33 cellular contexts compared by ENCODE assay signal in genomic region chr22:20275836-20276235, GRCh38.
"Had no signal": no experiment of that assay in that cellular context is flagged by ENCODE, and none has a peak within 500 bp of the region (broad histone marks: within the 10 kb centered on the region; RNA-seq: fewer than 3 reads in every experiment).

No MANE protein-coding gene starts in this region.

- DNase-seq: activated B cell treated with CpG ODN at 0.5 μM for 24 hours; activated CD4-positive, alpha-beta memory T cell treated with anti-CD3 and anti-CD28 coated beads, Interleukin-2, amount 10 ng/mL, durations not matched to agents 7 days and 5 days; activated CD4-positive, alpha-beta T cell treated with anti-CD3 and anti-CD28 coated beads for 1 hour; activated CD4-positive, alpha-beta T cell treated with anti-CD3 and anti-CD28 coated beads for 36 hours; activated CD4-positive, alpha-beta T cell treated with anti-CD3 and anti-CD28 coated beads for 48 hours; activated CD4-positive, alpha-beta T cell treated with anti-CD3 and anti-CD28 coated beads, Interleukin-2, amount 10 ng/mL, durations not matched to agents 7 days and 5 days; activated CD4-positive, alpha-beta T cell treated with anti-CD3 and anti-CD28 coated beads, Interleukin-2, amount 50 U/mL, for 48 hours; activated CD8-positive, alpha-beta memory T cell treated with anti-CD3 and anti-CD28 coated beads for 24 hours; activated CD8-positive, alpha-beta memory T cell treated with anti-CD3 and anti-CD28 coated beads, Interleukin-2, amount 10 ng/mL, durations not matched to agents 7 days and 5 days; activated CD8-positive, alpha-beta memory T cell treated with anti-CD3 and anti-CD28 coated beads, Interleukin-2, amount 50 U/mL, for 48 hours; activated CD8-positive, alpha-beta T cell treated with anti-CD3 and anti-CD28 coated beads, Interleukin-2, amount 10 ng/mL, durations not matched to agents 7 days and 5 days; activated effector memory CD4-positive, alpha-beta T cell treated with Interleukin-2 at 50 U/mL for 16 hours; activated gamma-delta T cell; activated naive CD4-positive, alpha-beta T cell treated with anti-CD3 and anti-CD28 coated beads, Interleukin-2, amount 10 ng/mL, durations not matched to agents 7 days and 5 days; activated naive CD4-positive, alpha-beta T cell treated with Interleukin-2 at 50 U/mL for 16 hours; activated naive CD8-positive, alpha-beta T cell treated with anti-CD3 and anti-CD28 coated beads, Interleukin-2, amount 10 ng/mL, durations not matched to agents 7 days and 5 days; activated naive CD8-positive, alpha-beta T cell treated with anti-CD3 and anti-CD28 coated beads, Interleukin-2, amount 50 U/mL, for 24 hours; activated T-cell treated with anti-CD3 and anti-CD28 coated beads, Interleukin-2, amount 50 U/mL, for 24 hours; activated T-cell treated with anti-CD3 and anti-CD28 coated beads, Interleukin-2, amount 50 U/mL, for 48 hours; amygdala; anterior cingulate cortex; brain microvascular endothelial cell; central memory CD4-positive, alpha-beta T cell; T-helper 2 cell; T-helper 9 cell had no signal

- H3K27ac ChIP-seq: ascending aorta, brain microvascular endothelial cell, breast epithelium, VCaP had no signal

- H3K36me3 ChIP-seq: ascending aorta, brain microvascular endothelial cell, breast epithelium had no signal

- H3K4me1 Mint-ChIP-seq: activated B cell treated with CpG ODN at 0.5 μM for 24 hours; activated CD4-positive, alpha-beta memory T cell treated with anti-CD3 and anti-CD28 coated beads, Interleukin-2, amount 10 ng/mL, durations not matched to agents 7 days and 5 days; activated CD4-positive, alpha-beta T cell treated with anti-CD3 and anti-CD28 coated beads for 36 hours; activated CD4-positive, alpha-beta T cell treated with anti-CD3 and anti-CD28 coated beads, Interleukin-2, amount 10 ng/mL, durations not matched to agents 7 days and 5 days; activated naive CD4-positive, alpha-beta T cell treated with anti-CD3 and anti-CD28 coated beads, Interleukin-2, amount 10 ng/mL, durations not matched to agents 7 days and 5 days; activated naive CD4-positive, alpha-beta T cell treated with anti-CD3 and anti-CD28 coated beads, Interleukin-2, amount 50 U/mL, for 24 hours had no signal

- H3K4me1 ChIP-seq: ascending aorta, breast epithelium had no signal

- H3K9me3 Mint-ChIP-seq: activated B cell treated with CpG ODN at 0.5 μM for 24 hours; activated CD4-positive, alpha-beta memory T cell treated with anti-CD3 and anti-CD28 coated beads, Interleukin-2, amount 10 ng/mL, durations not matched to agents 7 days and 5 days; activated CD4-positive, alpha-beta T cell treated with anti-CD3 and anti-CD28 coated beads, Interleukin-2, amount 10 ng/mL, durations not matched to agents 7 days and 5 days; activated naive CD4-positive, alpha-beta T cell treated with anti-CD3 and anti-CD28 coated beads, Interleukin-2, amount 10 ng/mL, durations not matched to agents 7 days and 5 days; activated naive CD4-positive, alpha-beta T cell treated with anti-CD3 and anti-CD28 coated beads, Interleukin-2, amount 50 U/mL, for 24 hours; activated naive CD8-positive, alpha-beta T cell treated with anti-CD3 and anti-CD28 coated beads, Interleukin-2, amount 10 ng/mL, durations not matched to agents 7 days and 5 days; activated naive CD8-positive, alpha-beta T cell treated with anti-CD3 and anti-CD28 coated beads, Interleukin-2, amount 50 U/mL, for 24 hours; activated T-cell treated with anti-CD3 and anti-CD28 coated beads, Interleukin-2, amount 50 U/mL, for 24 hours; activated T-helper 2 cell treated with anti-CD3 and anti-CD28 coated beads, Interferon-gamma antibody, Interleukin-2, Interleukin-4, amounts not matched to agents 10 μg/mL and 5 μg/mL and 100 μg/mL, durations not matched to agents 14 hours and 24 hours and 36 hours; T-helper 1 cell treated with Interleukin-12 subunit alpha and Interleukin-12 subunit beta and Interleukin-4 antibody, amounts not matched to agents 30 μg/mL and 1 μg/mL, for 36 hours; T-helper 2 cell treated with Interferon-gamma antibody and Interleukin-4, amounts not matched to agents 5 μg/mL and 100 μg/mL, for 36 hours had no signal

- H3K27me3 ChIP-seq: ascending aorta, brain microvascular endothelial cell, breast epithelium had no signal

- H3K27ac Mint-ChIP-seq: activated B cell treated with CpG ODN at 0.5 μM for 24 hours; activated CD4-positive, alpha-beta memory T cell treated with anti-CD3 and anti-CD28 coated beads, Interleukin-2, amount 10 ng/mL, durations not matched to agents 7 days and 5 days; activated CD4-positive, alpha-beta T cell treated with anti-CD3 and anti-CD28 coated beads for 36 hours; activated CD4-positive, alpha-beta T cell treated with anti-CD3 and anti-CD28 coated beads, Interleukin-2, amount 10 ng/mL, durations not matched to agents 7 days and 5 days; activated CD8-positive, alpha-beta memory T cell treated with anti-CD3 and anti-CD28 coated beads, Interleukin-2, amount 10 ng/mL, durations not matched to agents 7 days and 5 days; activated CD8-positive, alpha-beta T cell treated with anti-CD3 and anti-CD28 coated beads, Interleukin-2, amount 10 ng/mL, durations not matched to agents 7 days and 5 days; activated naive CD4-positive, alpha-beta T cell treated with anti-CD3 and anti-CD28 coated beads, Interleukin-2, amount 10 ng/mL, durations not matched to agents 7 days and 5 days; activated naive CD4-positive, alpha-beta T cell treated with anti-CD3 and anti-CD28 coated beads, Interleukin-2, amount 50 U/mL, for 24 hours; activated naive CD8-positive, alpha-beta T cell; activated naive CD8-positive, alpha-beta T cell treated with anti-CD3 and anti-CD28 coated beads, Interleukin-2, amount 10 ng/mL, durations not matched to agents 7 days and 5 days; activated naive CD8-positive, alpha-beta T cell treated with anti-CD3 and anti-CD28 coated beads, Interleukin-2, amount 50 U/mL, for 24 hours; activated T-cell treated with anti-CD3 and anti-CD28 coated beads, Interleukin-2, amount 50 U/mL, for 24 hours; activated T-helper 2 cell treated with anti-CD3 and anti-CD28 coated beads, Interferon-gamma antibody, Interleukin-2, Interleukin-4, amounts not matched to agents 10 μg/mL and 5 μg/mL and 100 μg/mL, durations not matched to agents 14 hours and 24 hours and 36 hours; T-helper 1 cell treated with Interleukin-12 subunit alpha and Interleukin-12 subunit beta and Interleukin-4 antibody, amounts not matched to agents 30 μg/mL and 1 μg/mL, for 36 hours; T-helper 2 cell treated with Interferon-gamma antibody and Interleukin-4, amounts not matched to agents 5 μg/mL and 100 μg/mL, for 36 hours had no signal

- H3K4me3 Mint-ChIP-seq: activated B cell treated with CpG ODN at 0.5 μM for 24 hours; activated CD4-positive, alpha-beta memory T cell treated with anti-CD3 and anti-CD28 coated beads, Interleukin-2, amount 10 ng/mL, durations not matched to agents 7 days and 5 days; activated CD4-positive, alpha-beta T cell treated with anti-CD3 and anti-CD28 coated beads for 36 hours; activated CD4-positive, alpha-beta T cell treated with anti-CD3 and anti-CD28 coated beads, Interleukin-2, amount 10 ng/mL, durations not matched to agents 7 days and 5 days; activated CD8-positive, alpha-beta memory T cell treated with anti-CD3 and anti-CD28 coated beads, Interleukin-2, amount 10 ng/mL, durations not matched to agents 7 days and 5 days; activated CD8-positive, alpha-beta T cell treated with anti-CD3 and anti-CD28 coated beads, Interleukin-2, amount 10 ng/mL, durations not matched to agents 7 days and 5 days; activated naive CD4-positive, alpha-beta T cell treated with anti-CD3 and anti-CD28 coated beads, Interleukin-2, amount 10 ng/mL, durations not matched to agents 7 days and 5 days; activated naive CD4-positive, alpha-beta T cell treated with anti-CD3 and anti-CD28 coated beads, Interleukin-2, amount 50 U/mL, for 24 hours; activated naive CD8-positive, alpha-beta T cell; activated naive CD8-positive, alpha-beta T cell treated with anti-CD3 and anti-CD28 coated beads, Interleukin-2, amount 10 ng/mL, durations not matched to agents 7 days and 5 days; activated naive CD8-positive, alpha-beta T cell treated with anti-CD3 and anti-CD28 coated beads, Interleukin-2, amount 50 U/mL, for 24 hours; activated T-cell treated with anti-CD3 and anti-CD28 coated beads, Interleukin-2, amount 50 U/mL, for 24 hours; T-helper 1 cell treated with Interleukin-12 subunit alpha and Interleukin-12 subunit beta and Interleukin-4 antibody, amounts not matched to agents 30 μg/mL and 1 μg/mL, for 36 hours; T-helper 2 cell treated with Interferon-gamma antibody and Interleukin-4, amounts not matched to agents 5 μg/mL and 100 μg/mL, for 36 hours had no signal

- H3K36me3 Mint-ChIP-seq: activated CD8-positive, alpha-beta memory T cell treated with anti-CD3 and anti-CD28 coated beads, Interleukin-2, amount 10 ng/mL, durations not matched to agents 7 days and 5 days; activated naive CD4-positive, alpha-beta T cell treated with anti-CD3 and anti-CD28 coated beads, Interleukin-2, amount 10 ng/mL, durations not matched to agents 7 days and 5 days; activated naive CD4-positive, alpha-beta T cell treated with anti-CD3 and anti-CD28 coated beads, Interleukin-2, amount 50 U/mL, for 24 hours; activated naive CD8-positive, alpha-beta T cell; activated naive CD8-positive, alpha-beta T cell treated with anti-CD3 and anti-CD28 coated beads, Interleukin-2, amount 10 ng/mL, durations not matched to agents 7 days and 5 days had no signal

- H3K27me3 Mint-ChIP-seq: activated CD4-positive, alpha-beta memory T cell treated with anti-CD3 and anti-CD28 coated beads, Interleukin-2, amount 10 ng/mL, durations not matched to agents 7 days and 5 days; activated CD4-positive, alpha-beta T cell treated with anti-CD3 and anti-CD28 coated beads for 36 hours; activated CD4-positive, alpha-beta T cell treated with anti-CD3 and anti-CD28 coated beads, Interleukin-2, amount 10 ng/mL, durations not matched to agents 7 days and 5 days; activated CD8-positive, alpha-beta memory T cell treated with anti-CD3 and anti-CD28 coated beads, Interleukin-2, amount 10 ng/mL, durations not matched to agents 7 days and 5 days; activated naive CD4-positive, alpha-beta T cell treated with anti-CD3 and anti-CD28 coated beads, Interleukin-2, amount 50 U/mL, for 24 hours; activated naive CD8-positive, alpha-beta T cell; activated naive CD8-positive, alpha-beta T cell treated with anti-CD3 and anti-CD28 coated beads, Interleukin-2, amount 10 ng/mL, durations not matched to agents 7 days and 5 days; activated naive CD8-positive, alpha-beta T cell treated with anti-CD3 and anti-CD28 coated beads, Interleukin-2, amount 50 U/mL, for 24 hours; activated T-cell treated with anti-CD3 and anti-CD28 coated beads, Interleukin-2, amount 50 U/mL, for 24 hours had no signal

- H3K4me3 ChIP-seq: ascending aorta, breast epithelium had no signal

- H3K9me3 ChIP-seq: ascending aorta, breast epithelium had no signal
